ENCODE assay signal across 1 cellular context in genomic region chr20:31551581-31552081, GRCh38.
TF ChIP-seq lines count a peak whose summit lies in the region.

No MANE protein-coding gene starts in this region.

TF ChIP-seq in HepG2, 621 proteins besides CTCF, POLR2A, EP300 and RAD21 (continues in another document):
- TF ChIP-seq CREBL2 (CRISPR knock-in tag; IDR thresholded peaks at IDR 0.05; ENCODE audit: borderline replicate concordance) (no peak), ZNF672 (CRISPR knock-in tag; IDR thresholded peaks at IDR 0.05) (no peak), NR2F1 (CRISPR knock-in tag; IDR thresholded peaks at IDR 0.05) (no peak), STAG1 (CRISPR knock-in tag; IDR thresholded peaks at IDR 0.05) (no peak), ZXDC (CRISPR knock-in tag; IDR thresholded peaks at IDR 0.05) (0 out of 2 replicates have a peak, but pooled peaks have one; percentile 33), ZNF280B (CRISPR knock-in tag; IDR thresholded peaks at IDR 0.05; ENCODE audit: borderline replicate concordance) (0 out of 2 replicates have a peak, but pooled peaks have one; percentile 24), DNMT1 (CRISPR knock-in tag; IDR thresholded peaks at IDR 0.05) (no peak), SOX6 (IDR thresholded peaks at IDR 0.05) (no peak), SOX6 (CRISPR knock-in tag; IDR thresholded peaks at IDR 0.05) (no peak), POLR2G (IDR thresholded peaks at IDR 0.05; ENCODE audit: low read depth, low read length) (0 out of 2 replicates have a peak, but pooled peaks have one; percentile 4), GRHL1 (CRISPR knock-in tag; conservative IDR thresholded peaks at IDR 0.05) (no peak), GLI4 (CRISPR knock-in tag; IDR thresholded peaks at IDR 0.05; ENCODE audit: borderline replicate concordance) (no peak), MTERF4 (CRISPR knock-in tag; IDR thresholded peaks at IDR 0.05) (no peak), AKNA (CRISPR knock-in tag; IDR thresholded peaks at IDR 0.05; ENCODE audit: borderline replicate concordance) (no peak), ZSCAN12 (CRISPR knock-in tag; IDR thresholded peaks at IDR 0.05) (no peak), DMAP1 (CRISPR knock-in tag; IDR thresholded peaks at IDR 0.05) (no peak), RBM22 (optimal IDR thresholded peaks at IDR 0.05; ENCODE audit: low read length) (peak; percentile 49), MTA1 (CRISPR knock-in tag; IDR thresholded peaks at IDR 0.05; ENCODE audit: borderline replicate concordance) (no peak), ZNF292 (CRISPR knock-in tag; IDR thresholded peaks at IDR 0.05; ENCODE audit: borderline replicate concordance, low read depth) (no peak), ZNF10 (CRISPR knock-in tag; IDR thresholded peaks at IDR 0.05; ENCODE audit: borderline replicate concordance, low read depth) (no peak), NONO (IDR thresholded peaks at IDR 0.05) (no peak), NONO (CRISPR knock-in tag; conservative IDR thresholded peaks at IDR 0.05) (0 out of 2 replicates have a peak, but pooled peaks have one; percentile 8), ASH2L (IDR thresholded peaks at IDR 0.05; ENCODE audit: insufficient read length, low read depth, low read length) (no peak), CEBPG (CRISPR knock-in tag; IDR thresholded peaks at IDR 0.05) (no peak), BRD4 (CRISPR knock-in tag; IDR thresholded peaks at IDR 0.05) (no peak; the same call in 1 of the 2 replicates), MED1 (CRISPR knock-in tag; IDR thresholded peaks at IDR 0.05) (no peak), TAF15 (IDR thresholded peaks at IDR 0.05; ENCODE audit: low read depth, low read length, poor library complexity, severe bottlenecking) (no peak), REXO4 (CRISPR knock-in tag; IDR thresholded peaks at IDR 0.05; ENCODE audit: borderline replicate concordance) (peak; percentile 16; the same call in 1 of the 2 replicates), FOXO4 (CRISPR knock-in tag; conservative IDR thresholded peaks at IDR 0.05) (0 out of 2 replicates have a peak, but pooled peaks have one; percentile 8), ARNTL (CRISPR knock-in tag; IDR thresholded peaks at IDR 0.05) (no peak), PLRG1 (conservative IDR thresholded peaks at IDR 0.05) (no peak), GATAD1 (CRISPR knock-in tag; IDR thresholded peaks at IDR 0.05) (no peak), NFAT5 (CRISPR knock-in tag; IDR thresholded peaks at IDR 0.05) (no peak), ATF6 (CRISPR knock-in tag; conservative IDR thresholded peaks at IDR 0.05) (no peak), MXI1 (IDR thresholded peaks at IDR 0.05; ENCODE audit: borderline replicate concordance, low read depth, low read length) (no peak)
